In genomic region chr6:49915035-49915434, GRCh38 we compare ENCODE assay signal across 13 cellular contexts. TPM values are rescaled to one million over a fixed set of nuclear protein-coding genes. Genes with fewer than 3 reads are reported as not detected.
DNase-seq lines count a peak whose midpoint lies in the region; ATAC-seq and TF ChIP-seq lines count a peak whose summit lies in the region.
"Had no signal": no experiment of that assay in that cellular context is flagged by ENCODE, and none has a peak within 500 bp of the region (broad histone marks: within the 10 kb centered on the region; RNA-seq: fewer than 3 reads in every experiment).

No MANE protein-coding gene starts in this region.

- H3K4me3 ChIP-seq in left ventricle myocardium inferior (no peak overlapping the region), heart left ventricle (no peak overlapping the region), smooth muscle cell (no peak overlapping the region)
- H3K4me3 ChIP-seq: coronary artery had no signal

- no peaks in the 10 kb centered on the region for H3F3A ChIP-seq in smooth muscle cell (ENCODE audit: low read depth)

- H3K4me2 ChIP-seq in smooth muscle cell: no peak overlapping the region

- no peaks in the 10 kb centered on the region for H3K9me3 ChIP-seq in left ventricle myocardium inferior (replicated peaks)
- no peaks in the 10 kb centered on the region for H3K9me3 ChIP-seq in heart left ventricle
- no peaks in the 10 kb centered on the region for H3K9me3 ChIP-seq in smooth muscle cell (replicated peaks; ENCODE audit: low read depth)

- no peak overlapping the region for H3K27ac ChIP-seq in left ventricle myocardium inferior (replicated peaks)
- H3K27ac ChIP-seq in heart left ventricle: no peak overlapping the region
- H3K27ac ChIP-seq in smooth muscle cell (ENCODE audit: low read depth): no peak overlapping the region
- H3K27ac ChIP-seq: coronary artery had no signal

- WGBS in heart left ventricle, 4 donors: 7 to 13% (median 11%) methylated on average over 3 of the region's 3 CpGs
- WGBS in smooth muscle cell (ENCODE audit: low lambda C conversion rate): 9% methylated on average over 3 of the region's 3 CpGs

- no peak for DNase-seq in Right ventricle myocardium inferior (ENCODE audit: missing footprints)
- DNase-seq in left ventricle myocardium inferior: no peak
- peak; percentile 66 for DNase-seq in SHP77 treated with DMSO at 0.1 percent for 48 hours (lab: John Stamatoyannopoulos, UW)
- peak in 3 of 5 donors; percentile 18 to 67 (median 34) for DNase-seq in heart left ventricle
- DNase-seq in smooth muscle cell (lab: John Stamatoyannopoulos, UW; ENCODE audit: unreplicated experiment): no peak
- DNase-seq in KBM-7: no peak
- DNase-seq in AG20443 (ENCODE audit: low spot score): no peak
- DNase-seq: activated T-cell treated with anti-CD3 and anti-CD28 coated beads for 4 hours; DMS79; immature natural killer cell; stimulated activated naive CD8-positive, alpha-beta T cell treated with anti-CD3 and anti-CD28 coated beads, Interleukin-15, Interleukin-2, amounts not matched to agents 100 U/mL and 50 U/mL, for 24 hours had no signal

- H3K9ac ChIP-seq in smooth muscle cell (ENCODE audit: low read depth): no peak overlapping the region

- no peaks in the 10 kb centered on the region for H3K36me3 ChIP-seq in left ventricle myocardium inferior
- H3K36me3 ChIP-seq in heart left ventricle: no peaks in the 10 kb centered on the region
- H3K36me3 ChIP-seq in smooth muscle cell (ENCODE audit: low read depth): no peaks in the 10 kb centered on the region

- TF ChIP-seq CTCF in left ventricle myocardium inferior (IDR thresholded peaks at IDR 0.05; ENCODE audit: borderline replicate concordance) (no peak), heart left ventricle (IDR thresholded peaks at IDR 0.05) (peak in 1 of 12 donors; percentile 20), smooth muscle cell (IDR thresholded peaks at IDR 0.05; ENCODE audit: borderline replicate concordance, insufficient read depth, poor library complexity, severe bottlenecking) (no peak)

- no peaks in the 10 kb centered on the region for H4K20me1 ChIP-seq in smooth muscle cell (ENCODE audit: low read depth)

- intact Hi-C loops in Right ventricle myocardium inferior (cut with DNase I): no loop called here
- intact Hi-C loops in left ventricle myocardium inferior (cut with micrococcal nuclease): no loop called here
- intact Hi-C loops in heart left ventricle (cut with DNase I): no loop called here

- ATAC-seq in Right ventricle myocardium inferior (peak; percentile 87), heart left ventricle (peak; percentile 96 to 99 (median 98)), HG03039 (IDR thresholded peaks at IDR 0.05; ENCODE audit: unreplicated experiment) (no peak)
- ATAC-seq: stimulated activated naive CD8-positive, alpha-beta T cell treated with anti-CD3 and anti-CD28 coated beads, Interleukin-15, Interleukin-2, amounts not matched to agents 100 U/mL and 50 U/mL, for 24 hours had no signal

- in situ Hi-C loops in KBM-7 (cut with MboI; ENCODE audit: low pct_unique_long_range_greater_than_20kb, low sequenced_read_pairs): no loop called here

- no peak for TF ChIP-seq POLR2A in heart left ventricle (IDR thresholded peaks at IDR 0.05)

- peaks cover 10% of the 10 kb centered on the region for H3K4me1 ChIP-seq in left ventricle myocardium inferior
- H3K4me1 ChIP-seq in heart left ventricle: peaks cover 0 to 4% (median 0%) of the 10 kb centered on the region in 12 donors
- H3K4me1 ChIP-seq in smooth muscle cell (ENCODE audit: low read depth): peaks cover 6% of the 10 kb centered on the region

- no peaks in the 10 kb centered on the region for H3K79me2 ChIP-seq in smooth muscle cell (ENCODE audit: low read depth)

- H3K27me3 ChIP-seq in left ventricle myocardium inferior (ENCODE audit: low read depth) (no peaks in the 10 kb centered on the region), heart left ventricle (no peaks in the 10 kb centered on the region), smooth muscle cell (ENCODE audit: low read depth) (no peaks in the 10 kb centered on the region)

- peak overlapping the region; percentile 64 for H2AFZ ChIP-seq in smooth muscle cell (ENCODE audit: low read depth)

RNA-seq across cellular contexts. Expression of gene CRISP1, which starts 48.7 kb away (rescaled TPM):
- not detected for total RNA-seq in Right ventricle myocardium inferior
- not detected for total RNA-seq in left ventricle myocardium inferior
- not detected for total RNA-seq in heart left ventricle
- not detected for polyA plus RNA-seq in heart left ventricle
- total RNA-seq in smooth muscle cell: not detected in 2 replicates
- not detected in 2 replicates for polyA plus RNA-seq in smooth muscle cell
- polyA plus RNA-seq: immature natural killer cell had no signal

RNA-seq across cellular contexts. Expression of gene DEFB114, which starts 48.9 kb away (rescaled TPM):
- total RNA-seq in Right ventricle myocardium inferior (not detected), left ventricle myocardium inferior (not detected), heart left ventricle (not detected), smooth muscle cell (not detected in 2 replicates)
- polyA plus RNA-seq in heart left ventricle (not detected), smooth muscle cell (not detected in 2 replicates)
- polyA plus RNA-seq: immature natural killer cell had no signal

RNA-seq across cellular contexts. Expression of gene DEFB113, which starts 54.4 kb away (rescaled TPM):
- total RNA-seq in Right ventricle myocardium inferior: not detected
- not detected for total RNA-seq in left ventricle myocardium inferior
- total RNA-seq in heart left ventricle: not detected
- polyA plus RNA-seq in heart left ventricle: not detected
- not detected in 2 replicates for total RNA-seq in smooth muscle cell
- not detected in 2 replicates for polyA plus RNA-seq in smooth muscle cell
- polyA plus RNA-seq: immature natural killer cell had no signal

Comparison
In these comparisons a context has a peak if more than half of its experiments do, and no peak if none do; other contexts are left out.
1. DNase-seq: peak in SHP77 treated with DMSO at 0.1 percent for 48 hours (single experiment) and heart left ventricle (3 of 5); none in Right ventricle myocardium inferior (single experiment), left ventricle myocardium inferior (single experiment), smooth muscle cell (single experiment), KBM-7 (single experiment) and AG20443 (single experiment).